In genomic region chr16:73572135-73572534, GRCh38 we compare ENCODE assay signal across 14 cellular contexts.
A peak's percentile ranks its signal among the peaks of the same experiment; 100 is the strongest.
DNase-seq lines count a peak whose midpoint lies in the region; ATAC-seq, FAIRE-seq and TF ChIP-seq lines count a peak whose summit lies in the region.
"Had no signal": no experiment of that assay in that cellular context is flagged by ENCODE, and none has a peak within 500 bp of the region (broad histone marks: within the 10 kb centered on the region; RNA-seq: fewer than 3 reads in every experiment).

No MANE protein-coding gene starts in this region.

- peaks cover 6% of the 10 kb centered on the region; the same call in 1 of the 2 replicates for H3K9me2 ChIP-seq in GM23338 (ENCODE audit: insufficient read depth)

- TF ChIP-seq CTCF in GM23338 (conservative IDR thresholded peaks at IDR 0.05; ENCODE audit: low read depth in 2 of 2) = no peak
- TF ChIP-seq CTCF in heart right ventricle (IDR thresholded peaks at IDR 0.05) = no peak
- no peak for TF ChIP-seq CTCF in prostate gland (IDR thresholded peaks at IDR 0.05)
- TF ChIP-seq CTCF in GM10266 (IDR thresholded peaks at IDR 0.05; ENCODE audit: control insufficient read depth, insufficient read depth, low read depth, missing control alignments) = no peak

- H3K4me1 ChIP-seq in GM23338 (ENCODE audit: insufficient read depth) (peaks cover 36% of the 10 kb centered on the region), heart right ventricle (peaks cover 0 to 10% (median 0%) of the 10 kb centered on the region in 9 donors), prostate gland (replicated peaks) (no peaks in the 10 kb centered on the region)

- intact Hi-C loops in heart right ventricle (cut with DNase I) (no loop called here), prostate gland (cut with DNase I) (no loop called here)

- no peaks in the 10 kb centered on the region for H3K36me3 Mint-ChIP-seq in GM23338 (ENCODE audit: low read depth)

- H3F3A ChIP-seq in GM23338 (replicated peaks; ENCODE audit: low read depth) = 0 out of 2 replicates have a peak, but pooled peaks cover 3% of the 10 kb centered on the region

- H3K4me3 ChIP-seq in GM23338 (no peak overlapping the region), heart right ventricle (no peak overlapping the region), prostate gland (no peak overlapping the region)
- H3K4me3 ChIP-seq: mucosa of descending colon had no signal

- no peaks in the 10 kb centered on the region for H3K79me2 ChIP-seq in GM23338 (replicated peaks; ENCODE audit: insufficient read depth)

- no peaks in the 10 kb centered on the region; the same call in 2 of the 3 replicates for H3K9me3 Mint-ChIP-seq in GM23338

- no peaks in the 10 kb centered on the region for H3K27me3 ChIP-seq in GM23338 (ENCODE audit: insufficient read depth)
- peaks cover 0 to 30% (median 14%) of the 10 kb centered on the region in 7 donors for H3K27me3 ChIP-seq in heart right ventricle
- no peaks in the 10 kb centered on the region for H3K27me3 ChIP-seq in prostate gland (replicated peaks; ENCODE audit: insufficient read depth)

- H3K4me1 Mint-ChIP-seq in GM23338 = peaks cover 39% of the 10 kb centered on the region

- no peak for FAIRE-seq in RCC 7860 (lab: Jason Lieb, UNC)
- FAIRE-seq: frontal cortex had no signal

- H3K9me3 ChIP-seq in heart right ventricle = no peaks in the 10 kb centered on the region
- H3K9me3 ChIP-seq in prostate gland = no peaks in the 10 kb centered on the region
- H3K9me3 ChIP-seq: mucosa of descending colon had no signal

- no peak overlapping the region for H3K4me3 Mint-ChIP-seq in GM23338

- H3K27ac Mint-ChIP-seq in GM23338 = no peak overlapping the region

- H2AFZ ChIP-seq in GM23338 = peak overlapping the region; percentile 4; the same call in 1 of the 2 replicates

- no peak for TF ChIP-seq POLR2A in prostate gland (IDR thresholded peaks at IDR 0.05)

- peaks cover 3% of the 10 kb centered on the region for H3K27me3 Mint-ChIP-seq in GM23338 (ENCODE audit: insufficient read depth, low read depth, poor library complexity)

- peak; percentile 67 for ATAC-seq in GM23338
- peak in 2 of 8 donors; percentile 55 to 76 for ATAC-seq in heart right ventricle
- ATAC-seq in HG02884 (IDR thresholded peaks at IDR 0.05; ENCODE audit: unreplicated experiment) = no peak
- ATAC-seq in HG03457 (IDR thresholded peaks at IDR 0.05; ENCODE audit: unreplicated experiment) = no peak
- ATAC-seq: mucosa of descending colon had no signal

- 21% methylated on average over 4 of the region's 4 CpGs for WGBS in heart right ventricle, 2 donors
- WGBS in prostate gland = 31% methylated on average over 4 of the region's 4 CpGs

- H3K27ac ChIP-seq in GM23338 (ENCODE audit: low read depth) = peak overlapping the region; percentile 80; the same call in 1 of the 2 replicates
- no peak overlapping the region for H3K27ac ChIP-seq in heart right ventricle
- H3K27ac ChIP-seq in prostate gland = no peak overlapping the region

- H3K36me3 ChIP-seq in GM23338 (ENCODE audit: insufficient read depth) (no peaks in the 10 kb centered on the region), heart right ventricle (no peaks in the 10 kb centered on the region), prostate gland (no peaks in the 10 kb centered on the region)

- peak; percentile 51 for DNase-seq in GM23338 (ENCODE audit: low spot score)
- DNase-seq in RCC 7860 (ENCODE audit: low spot score) = peak; percentile 62
- DNase-seq in heart right ventricle = peak; percentile 60 to 75
- DNase-seq in prostate gland (ENCODE audit: low spot score) = peak; percentile 63
- DNase-seq in GM10266 (ENCODE audit: extremely low spot score) = no peak
- no peak for DNase-seq in central memory CD4-positive, alpha-beta T cell
- DNase-seq: activated CD4-positive, alpha-beta T cell treated with anti-CD3 and anti-CD28 coated beads for 48 hours; activated effector memory CD4-positive, alpha-beta T cell treated with anti-CD3 and anti-CD28 coated beads, Interleukin-2, amount 50 U/mL, for 16 hours; DMS153; IMR-90 had no signal

- H4K20me1 ChIP-seq in GM23338 (replicated peaks; ENCODE audit: insufficient read depth) = no peaks in the 10 kb centered on the region

- H3K4me2 ChIP-seq in GM23338 = peak overlapping the region; percentile 15

TF ChIP-seq in GM23338, 12 proteins besides CTCF, POLR2A, EP300 and RAD21 (continues in another document):
- TF ChIP-seq NANOG (IDR thresholded peaks at IDR 0.05; ENCODE audit: borderline replicate concordance) (no peak), ZNF331 (CRISPR knock-in tag; IDR thresholded peaks at IDR 0.05; ENCODE audit: low read depth) (no peak), ETS1 (IDR thresholded peaks at IDR 0.05) (no peak), CREB1 (CRISPR knock-in tag; IDR thresholded peaks at IDR 0.05; ENCODE audit: low read depth) (no peak), STAT1 (IDR thresholded peaks at IDR 0.05; ENCODE audit: unreplicated experiment) (no peak), EZH2phosphoT487 (IDR thresholded peaks at IDR 0.05; ENCODE audit: unreplicated experiment) (no peak), POLR2AphosphoS5 (IDR thresholded peaks at IDR 0.05; ENCODE audit: low read depth) (no peak), REST (IDR thresholded peaks at IDR 0.05; ENCODE audit: unreplicated experiment) (no peak), ZNF114 (CRISPR knock-in tag; IDR thresholded peaks at IDR 0.05) (no peak)

Comparison
In these comparisons a context has a peak if more than half of its experiments do, and no peak if none do; other contexts are left out.
1. DNase-seq: peak in GM23338 (single experiment), RCC 7860 (single experiment), heart right ventricle (2 of 2) and prostate gland (single experiment); none in GM10266 (single experiment) and central memory CD4-positive, alpha-beta T cell (single experiment).